ENCODE assay signal across 8 cellular contexts in the genomic region with DNA sequence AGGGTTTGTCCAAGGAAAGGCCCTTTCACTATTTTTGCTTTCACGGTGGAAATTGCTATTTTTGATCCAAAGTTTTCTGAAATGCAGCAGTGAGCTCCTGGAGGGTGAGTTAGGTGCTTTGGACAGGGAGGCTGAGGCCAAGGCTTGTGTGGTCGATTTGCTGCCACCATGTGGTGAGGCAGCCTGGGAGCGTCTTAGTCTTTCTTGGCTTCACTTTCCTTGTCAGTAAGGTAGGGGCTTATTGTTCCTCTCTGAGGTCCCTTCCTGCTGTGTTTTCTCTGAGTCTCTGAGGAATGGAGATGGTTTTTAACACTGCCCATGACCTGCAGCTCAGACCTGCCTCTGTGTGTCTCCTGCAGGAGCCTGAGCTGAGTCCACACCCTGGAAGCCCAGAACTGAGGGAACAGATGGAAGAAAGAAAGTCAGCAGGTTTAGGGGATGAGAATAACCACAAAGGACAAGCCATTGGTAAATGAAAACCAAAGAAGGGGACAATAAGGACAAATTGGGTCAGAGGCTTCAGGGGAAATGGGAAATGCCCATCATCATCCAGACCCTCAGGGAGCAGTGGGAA. TPM values are rescaled to one million over a fixed set of nuclear protein-coding genes. Genes with fewer than 3 reads are reported as not detected.
DNase-seq lines count a peak whose midpoint lies in the region; ATAC-seq, FAIRE-seq and TF ChIP-seq lines count a peak whose summit lies in the region.

No MANE protein-coding gene starts in this region.

- H3K23me2 ChIP-seq in H1 (ENCODE audit: low read depth, low read length), result no peaks in the 10 kb centered on the region

- no peak overlapping the region for H3K27ac ChIP-seq in RWPE2 (ENCODE audit: poor library complexity, severe bottlenecking)
- no peak overlapping the region for H3K27ac ChIP-seq in H1 (ENCODE audit: low read depth, low read length)

- no peak overlapping the region for H2BK120ac ChIP-seq in H1 (replicated peaks; ENCODE audit: low read depth, low read length)

- TF ChIP-seq RAD21 in H1 (IDR thresholded peaks at IDR 0.05 in 1 of 2, conservative IDR thresholded peaks at IDR 0.05 in 1 of 2; ENCODE audit: low read depth in 2 of 2, low read length in 2 of 2), result peak; percentile 57 to 62

- H3K4me3 ChIP-seq in RWPE2 (ENCODE audit: severe bottlenecking) (no peak overlapping the region), H1 (ENCODE audit: extremely low read depth in 1 of 4, insufficient read depth in 2 of 4, low read depth in 3 of 4, low read length in 4 of 4) (no peak overlapping the region)

- no peak overlapping the region for H3K14ac ChIP-seq in H1 (ENCODE audit: insufficient read length)

- H2BK15ac ChIP-seq in H1 (ENCODE audit: low read length), result no peak overlapping the region; the same call in 1 of the 2 replicates

- H3K4me1 Mint-ChIP-seq in progenitor cell of endocrine pancreas (ENCODE audit: low read depth), result peaks cover 8% of the 10 kb centered on the region

- H3K36me3 ChIP-seq in RWPE2 (ENCODE audit: low read depth) (no peaks in the 10 kb centered on the region), H1 (ENCODE audit: control insufficient read depth in 2 of 4, insufficient read depth in 4 of 4, low read length in 3 of 4) (no peaks in the 10 kb centered on the region)

- no peaks in the 10 kb centered on the region for H3K79me2 ChIP-seq in H1 (ENCODE audit: control insufficient read depth in 1 of 2, insufficient read depth in 2 of 2, low read length in 2 of 2)

- peak; percentile 36 to 47 for DNase-seq in AML-193 (lab: John Stamatoyannopoulos, UW)
- DNase-seq in GM13977 (ENCODE audit: low spot score), result no peak
- no peak for DNase-seq in RWPE2 (ENCODE audit: low spot score)
- peak in 1 of 2 experiments; percentile 72 for DNase-seq in H1 (ENCODE audit: low read depth in 1 of 2, low spot score in 2 of 2)
- DNase-seq in progenitor cell of endocrine pancreas (ENCODE audit: low spot score, unreplicated experiment), result peak; percentile 34
- no peak for DNase-seq in NCI-H2081 treated with DMSO at 0.1 percent for 48 hours (lab: John Stamatoyannopoulos, UW)

- no peaks in the 10 kb centered on the region for H3K27me3 ChIP-seq in RWPE2 (ENCODE audit: insufficient read depth, poor library complexity, severe bottlenecking)
- no peaks in the 10 kb centered on the region for H3K27me3 ChIP-seq in H1 (replicated peaks in 1 of 4; ENCODE audit: control insufficient read depth in 3 of 4, extremely low read depth in 1 of 4, insufficient read depth in 3 of 4, low read length in 3 of 4)

- no peak overlapping the region for H4K5ac ChIP-seq in H1 (ENCODE audit: insufficient read length, low read depth, low read length)

- peak; percentile 73 for TF ChIP-seq CTCF in GM13977 (IDR thresholded peaks at IDR 0.05; ENCODE audit: extremely low read depth, insufficient read depth, missing control alignments)
- peak; percentile 73 for TF ChIP-seq CTCF in RWPE2 (IDR thresholded peaks at IDR 0.05; ENCODE audit: poor library complexity, severe bottlenecking)
- TF ChIP-seq CTCF in H1 (IDR thresholded peaks at IDR 0.05; ENCODE audit: control extremely low read depth in 1 of 3, insufficient read depth in 1 of 3, low read depth in 1 of 3, low read length in 3 of 3), result peak; percentile 82 to 92 (median 89)
- peak; percentile 74 for TF ChIP-seq CTCF in progenitor cell of endocrine pancreas (IDR thresholded peaks at IDR 0.05; ENCODE audit: unreplicated experiment)

- no peak overlapping the region for H4K8ac ChIP-seq in H1 (ENCODE audit: extremely low read depth, insufficient read depth, low read length)

- H3K4me2 ChIP-seq in H1 (ENCODE audit: insufficient read depth in 1 of 2, low read depth in 2 of 2, low read length in 2 of 2), result no peak overlapping the region

- H3K9me3 ChIP-seq in RWPE2 (ENCODE audit: severe bottlenecking), result no peaks in the 10 kb centered on the region
- H3K9me3 ChIP-seq in H1 (ENCODE audit: insufficient read depth in 2 of 2, low read depth in 1 of 2, low read length in 1 of 2), result no peaks in the 10 kb centered on the region

- H3K23ac ChIP-seq in H1 (ENCODE audit: insufficient read length), result no peak overlapping the region

- H3K9me3 Mint-ChIP-seq in progenitor cell of endocrine pancreas (ENCODE audit: low read depth), result no peaks in the 10 kb centered on the region

- H2AFZ ChIP-seq in H1 (ENCODE audit: low read length), result peak overlapping the region; percentile 31

- CTCF ChIA-PET in H1 (lab: Charles Lee; ENCODE audit: partially characterized antibody), result interaction anchor here (0.6 to 8.2 kb wide), 21 partner anchors 9 to 802 kb away, joined by 3 to 106 read pairs (median 6); no protein-coding TSS in a partner anchor

- in situ Hi-C loops in GM13977 (cut with MboI; ENCODE audit: low pct_unique_long_range_greater_than_20kb, low sequenced_read_pairs, unreplicated experiment), result no loop called here

- WGBS in H1 (ENCODE audit: extremely low coverage in 1 of 2, insufficient coverage in 1 of 2, insufficient read length in 1 of 2, insufficient replicate concordance in 2 of 2, low coverage in 1 of 2, low lambda C conversion rate in 2 of 2, missing lambda C conversion rate in 1 of 2), 2 experiments, result 12% methylated on average over 3 of the region's 3 CpGs; no CpG with 5 or more reads in 1 of the 2 experiments

- no peak overlapping the region for H2BK12ac ChIP-seq in H1 (ENCODE audit: low read depth, low read length)

- H2AK5ac ChIP-seq in H1 (ENCODE audit: low read depth, low read length), result no peak overlapping the region

- no peak overlapping the region for H3K9ac ChIP-seq in H1 (replicated peaks in 1 of 4; ENCODE audit: extremely low read depth in 1 of 4, low read depth in 3 of 4, low read length in 3 of 4)

- no peaks in the 10 kb centered on the region for H3K79me1 ChIP-seq in H1 (ENCODE audit: low read depth, low read length)

- H3K4me3 Mint-ChIP-seq in progenitor cell of endocrine pancreas (ENCODE audit: low read depth), result no peak overlapping the region

- TF ChIP-seq EP300 in H1 (IDR thresholded peaks at IDR 0.05; ENCODE audit: borderline replicate concordance in 1 of 2, low read depth in 2 of 2, low read length in 2 of 2), result no peak

- H3K27me3 Mint-ChIP-seq in progenitor cell of endocrine pancreas, result peaks cover 3% of the 10 kb centered on the region

- H3K4me1 ChIP-seq in RWPE2 (ENCODE audit: insufficient read depth, poor library complexity, severe bottlenecking) (peaks cover 13% of the 10 kb centered on the region), H1 (replicated peaks in 1 of 4; ENCODE audit: control insufficient read depth in 3 of 4, insufficient read depth in 4 of 4, low read length in 3 of 4) (peaks cover 0 to 3% (median 1%) of the 10 kb centered on the region in 4 experiments; a peak in 2 of 7 replicates)

- no peak overlapping the region for H3K4ac ChIP-seq in H1 (replicated peaks; ENCODE audit: insufficient read length, low read depth, low read length)

- H3K36me3 Mint-ChIP-seq in progenitor cell of endocrine pancreas (ENCODE audit: insufficient read depth), result no peaks in the 10 kb centered on the region

- H3K56ac ChIP-seq in H1 (replicated peaks; ENCODE audit: insufficient read length, low read depth, low read length), result no peak overlapping the region

- ATAC-seq in RWPE2 (ENCODE audit: low read depth) (0 out of 3 replicates have a peak, but pooled peaks have one; percentile 46), HG03378 (IDR thresholded peaks at IDR 0.05; ENCODE audit: unreplicated experiment) (no peak), GM19324 (IDR thresholded peaks at IDR 0.05; ENCODE audit: low FRiP score, unreplicated experiment) (no peak)

- FAIRE-seq in H1 (lab: Jason Lieb, UNC), result peak; percentile 48

- no peak overlapping the region for H2BK20ac ChIP-seq in H1 (ENCODE audit: low read length)

- H2BK5ac ChIP-seq in H1 (ENCODE audit: low read depth, low read length), result no peak overlapping the region

- no peak overlapping the region for H3K18ac ChIP-seq in H1 (ENCODE audit: extremely low read depth, low read length)

- POLR2A ChIA-PET in H1 (lab: Charles Lee; ENCODE audit: partially characterized antibody), result interaction anchor here (1.2 kb wide), 1 partner anchor 104 kb away, joined by 3 read pairs; no protein-coding TSS in a partner anchor

- no peak overlapping the region for H4K91ac ChIP-seq in H1 (replicated peaks; ENCODE audit: insufficient read length, low read length)

- TF ChIP-seq POLR2A in H1 (IDR thresholded peaks at IDR 0.05; ENCODE audit: control extremely low read depth in 1 of 2, low read depth in 2 of 2, low read length in 2 of 2), result no peak

- H4K20me1 ChIP-seq in H1 (replicated peaks in 1 of 2; ENCODE audit: control insufficient read depth in 1 of 2, insufficient read depth in 2 of 2, low read length in 2 of 2), result no peaks in the 10 kb centered on the region

- no peak overlapping the region for H3K27ac Mint-ChIP-seq in progenitor cell of endocrine pancreas

TF ChIP-seq in H1, 55 proteins besides CTCF, POLR2A, EP300 and RAD21:
- TF ChIP-seq TAF7 (optimal IDR thresholded peaks at IDR 0.05; ENCODE audit: borderline replicate concordance, low read depth, low read length) (no peak), SAP30 (IDR thresholded peaks at IDR 0.05; ENCODE audit: insufficient read depth, insufficient replicate concordance, low read length) (no peak)

RNA-seq across cellular contexts. Expression of a gene that starts 20.1 kb away (rescaled TPM):
- 231 and 233 TPM in 2 replicates for total RNA-seq in H1 (2021; fragmentation: NEBNext Ultra II Directional; extraction: Animal tissue kit (Norgen Biotek cat#: 25700))
- polyA plus RNA-seq in H1 (2011; rRNA removed), result 13.7 and 23.9 TPM in 2 replicates
- 21.2 TPM for polyA plus RNA-seq in H1 (2011; cell fraction: cytosol; rRNA removed)
- 9.6 TPM for polyA plus RNA-seq in H1 (2011; cell fraction: nucleus; rRNA removed)
- polyA plus RNA-seq in H1 (2012, experiment 1 of 2), result 142 to 324 TPM (median 157 TPM) in 4 replicates
- 244 TPM for polyA plus RNA-seq in H1 (2012, experiment 2 of 2)
- polyA plus RNA-seq in H1 (2013, experiment 1 of 2), result 363 TPM
- 400 TPM for polyA plus RNA-seq in H1 (2013, experiment 2 of 2)
- 13.7 and 20.1 TPM in 2 replicates for polyA minus RNA-seq in H1 (2011; rRNA and poly(A)+ RNA removed)
- polyA minus RNA-seq in H1 (2011; cell fraction: cytosol; rRNA and poly(A)+ RNA removed), result 51.0 TPM
- 12.2 TPM for polyA minus RNA-seq in H1 (2011; cell fraction: nucleus; rRNA and poly(A)+ RNA removed)
- 432 and 438 TPM in 2 replicates for total RNA-seq in progenitor cell of endocrine pancreas

RNA-seq across cellular contexts. Expression of a gene that starts 23.1 kb away (rescaled TPM):
- total RNA-seq in H1 (2021; fragmentation: NEBNext Ultra II Directional; extraction: Animal tissue kit (Norgen Biotek cat#: 25700)), result 120 and 124 TPM in 2 replicates
- polyA plus RNA-seq in H1 (2011; rRNA removed), result 249 and 343 TPM in 2 replicates
- 233 TPM for polyA plus RNA-seq in H1 (2011; cell fraction: cytosol; rRNA removed)
- polyA plus RNA-seq in H1 (2011; cell fraction: nucleus; rRNA removed), result 162 TPM
- polyA plus RNA-seq in H1 (2012, experiment 1 of 2), result 367 to 420 TPM (median 401 TPM) in 4 replicates
- polyA plus RNA-seq in H1 (2012, experiment 2 of 2), result 895 TPM
- 470 TPM for polyA plus RNA-seq in H1 (2013, experiment 1 of 2)
- 521 TPM for polyA plus RNA-seq in H1 (2013, experiment 2 of 2)
- polyA minus RNA-seq in H1 (2011; rRNA and poly(A)+ RNA removed), result 138 and 139 TPM in 2 replicates
- polyA minus RNA-seq in H1 (2011; cell fraction: cytosol; rRNA and poly(A)+ RNA removed), result 64.8 TPM
- 71.5 TPM for polyA minus RNA-seq in H1 (2011; cell fraction: nucleus; rRNA and poly(A)+ RNA removed)
- 142 and 192 TPM in 2 replicates for total RNA-seq in progenitor cell of endocrine pancreas

Comparison
In these comparisons a context has a peak if more than half of its experiments do, and no peak if none do; other contexts are left out.
1. DNase-seq: peak in AML-193 (2 of 2) and progenitor cell of endocrine pancreas (single experiment); none in GM13977 (single experiment), RWPE2 (single experiment) and NCI-H2081 treated with DMSO at 0.1 percent for 48 hours (single experiment).
2. Peak in every context shown above with its lines, with median percentiles within 50 percentile points of each other: CTCF ChIP-seq.